ENCODE assay signal across 17 cellular contexts in genomic region chr1:25546193-25546592, GRCh38. TPM values are rescaled to one million over a fixed set of nuclear protein-coding genes. Genes with fewer than 3 reads are reported as not detected.
DNase-seq lines count a peak whose midpoint lies in the region; ATAC-seq, FAIRE-seq and TF ChIP-seq lines count a peak whose summit lies in the region.
"Had no signal": no experiment of that assay in that cellular context is flagged by ENCODE, and none has a peak within 500 bp of the region (broad histone marks: within the 10 kb centered on the region; RNA-seq: fewer than 3 reads in every experiment).

No MANE protein-coding gene starts in this region.

- TF ChIP-seq POLR2A in HepG2 (IDR thresholded peaks at IDR 0.05; ENCODE audit: insufficient read depth in 1 of 2, low read depth in 2 of 2, low read length in 2 of 2) (no peak), right lobe of liver (IDR thresholded peaks at IDR 0.05) (no peak), endothelial cell of umbilical vein (IDR thresholded peaks at IDR 0.05; ENCODE audit: low read depth, low read length) (no peak)

- no peak for TF ChIP-seq RAD21 in HepG2 (CRISPR knock-in tag; IDR thresholded peaks at IDR 0.05)

- H4K20me1 ChIP-seq in HepG2 (ENCODE audit: insufficient read depth, low read length) (no peaks in the 10 kb centered on the region), endothelial cell of umbilical vein (replicated peaks; ENCODE audit: control insufficient read depth, extremely low read depth, insufficient read depth, low read length) (no peaks in the 10 kb centered on the region)

- intact Hi-C loops in HepG2 (cut with micrococcal nuclease; ENCODE audit: unreplicated experiment) (no loop called here), right lobe of liver (cut with DNase I) (no loop called here), endothelial cell of umbilical vein (cut with micrococcal nuclease) (no loop called here), Calu3 (cut with micrococcal nuclease; ENCODE audit: unreplicated experiment) (no loop called here)

- H3K9ac ChIP-seq in HepG2 (ENCODE audit: insufficient read depth, low read depth, low read length) (no peak overlapping the region), endothelial cell of umbilical vein (replicated peaks; ENCODE audit: extremely low read depth, insufficient read depth, low read length) (no peak overlapping the region)
- H3K9ac ChIP-seq: SK-N-SH had no signal

- ATAC-seq in HepG2 (no peak), right lobe of liver (no peak), GM19452 (IDR thresholded peaks at IDR 0.05; ENCODE audit: unreplicated experiment) (no peak)
- ATAC-seq: HCT116 had no signal

- BruUV-seq in HepG2 (replicated peaks; lab: Mats Ljungman, UMichigan): no TSS peak
- no TSS peak for BruUV-seq in endothelial cell of umbilical vein (replicated peaks; lab: Mats Ljungman, UMichigan)
- BruUV-seq in Calu3 (replicated peaks; lab: Mats Ljungman, UMichigan): no TSS peak

- no peak overlapping the region for H3K4me3 Mint-ChIP-seq in Calu3 (ENCODE audit: low read depth, unreplicated experiment)

- H2AFZ ChIP-seq in HepG2 (ENCODE audit: low read length) (no peak overlapping the region), endothelial cell of umbilical vein (ENCODE audit: low read depth, low read length) (no peak overlapping the region)
- H2AFZ ChIP-seq: PC-9 had no signal

- H3K79me2 ChIP-seq in HepG2 (ENCODE audit: insufficient read depth, low read length) (no peaks in the 10 kb centered on the region), endothelial cell of umbilical vein (ENCODE audit: control insufficient read depth, insufficient read depth, low read length) (peaks cover 2% of the 10 kb centered on the region)

- H3K27me3 ChIP-seq in HepG2 (ENCODE audit: control insufficient read depth in 1 of 2, insufficient read depth in 2 of 2, low read length in 2 of 2) (no peaks in the 10 kb centered on the region), right lobe of liver (no peaks in the 10 kb centered on the region), endothelial cell of umbilical vein (ENCODE audit: control insufficient read depth in 2 of 2, insufficient read depth in 2 of 2, low read length in 2 of 2) (no peaks in the 10 kb centered on the region)

- H3K36me3 ChIP-seq in HepG2 (replicated peaks in 1 of 2; ENCODE audit: control insufficient read depth in 1 of 2, insufficient read depth in 2 of 2, low read length in 2 of 2) (no peaks in the 10 kb centered on the region), right lobe of liver (no peaks in the 10 kb centered on the region), endothelial cell of umbilical vein (ENCODE audit: control insufficient read depth in 2 of 2, extremely low read depth in 1 of 2, insufficient read depth in 2 of 2, low read length in 2 of 2) (no peaks in the 10 kb centered on the region)

- WGBS in HepG2 (ENCODE audit: low lambda C conversion rate): no CpG with 5 or more reads among the region's 1 CpG
- no CpG with 5 or more reads among the region's 1 CpG for WGBS in right lobe of liver (ENCODE audit: insufficient coverage, low coverage, low lambda C conversion rate, missing lambda C conversion rate)

- TF ChIP-seq EP300 in HepG2 (IDR thresholded peaks at IDR 0.05; ENCODE audit: low read depth in 2 of 2, low read length in 2 of 2): no peak
- no peak for TF ChIP-seq EP300 in HepG2 (CRISPR knock-in tag; IDR thresholded peaks at IDR 0.05; ENCODE audit: borderline replicate concordance)

- TF ChIP-seq CTCF in HepG2 (CRISPR knock-in tag; IDR thresholded peaks at IDR 0.05): no peak
- TF ChIP-seq CTCF in right lobe of liver (IDR thresholded peaks at IDR 0.05): no peak
- TF ChIP-seq CTCF in RWPE1 (conservative IDR thresholded peaks at IDR 0.05; ENCODE audit: low read depth): no peak
- TF ChIP-seq CTCF in endothelial cell of umbilical vein (IDR thresholded peaks at IDR 0.05; ENCODE audit: extremely low read depth in 1 of 2, insufficient read depth in 1 of 2, low read depth in 1 of 2, low read length in 2 of 2): no peak
- TF ChIP-seq CTCF in Calu3 (IDR thresholded peaks at IDR 0.05; ENCODE audit: unreplicated experiment): no peak

- dilution Hi-C loops in endothelial cell of umbilical vein (cut with MboI; ENCODE audit: extremely low pct_ligation_motif_present, low sequenced_read_pairs): no loop called here

- peaks cover 15% of the 10 kb centered on the region for H3K4me1 Mint-ChIP-seq in Calu3 (ENCODE audit: low read depth, unreplicated experiment)

- H3K9me3 Mint-ChIP-seq in Calu3 (ENCODE audit: low read depth, unreplicated experiment): no peaks in the 10 kb centered on the region

- CTCF ChIA-PET in HepG2 (lab: Yijun Ruan, JAX; ENCODE audit: low intra/inter-chr PET ratio, low total read pairs): no interaction called here
- CTCF ChIA-PET in RWPE1 (lab: Yijun Ruan, JAX): interaction anchor here (0.5 to 0.6 kb wide), 3 partner anchors 161 to 858 kb away, joined by 4 to 5 read pairs (median 5); no protein-coding TSS in a partner anchor
- CTCF ChIA-PET in endothelial cell of umbilical vein (lab: Charles Lee): interaction anchor here (0.6 kb wide), 1 partner anchor 27 kb away, joined by 3 read pairs; no protein-coding TSS in a partner anchor
- CTCF ChIA-PET in Calu3 (lab: Charles Lee): no interaction called here

- H3K9me1 ChIP-seq in endothelial cell of umbilical vein (replicated peaks; ENCODE audit: control insufficient read depth, extremely low read depth, insufficient read depth, low read length): no peaks in the 10 kb centered on the region

- H3K4me1 ChIP-seq in HepG2 (ENCODE audit: insufficient read depth, low read length) (peaks cover 73% of the 10 kb centered on the region), right lobe of liver (peaks cover 0 to 29% (median 9%) of the 10 kb centered on the region in 4 donors), endothelial cell of umbilical vein (ENCODE audit: control insufficient read depth, extremely low read depth, insufficient read depth, low read length) (peaks cover 33% of the 10 kb centered on the region)

- no peak for DNase-seq in HepG2 (ENCODE audit: low spot score)
- no peak for DNase-seq in right lobe of liver
- DNase-seq in RWPE1 (ENCODE audit: low spot score): no peak
- DNase-seq in endothelial cell of umbilical vein (ENCODE audit: low read depth, low spot score): no peak
- no peak for DNase-seq in stimulated activated CD4-positive, alpha-beta T cell treated with anti-CD3 and anti-CD28 coated beads, Interleukin-4, amount 100 ng/mL, for 4 hours
- DNase-seq in Calu3: no peak
- DNase-seq in T-helper 2 cell: no peak
- DNase-seq: DMS153, KBM-7, NCI-H1092 treated with DMSO at 0.1 percent for 48 hours, NCI-H1694 treated with DMSO at 0.1 percent for 48 hours, NCI-H345, NCI-H526 treated with DMSO at 0.1 percent for 48 hours, PC-9, SK-N-SH had no signal

- H3K27ac ChIP-seq in HepG2 (ENCODE audit: extremely low read length, insufficient read depth, low read length) (no peak overlapping the region), right lobe of liver (no peak overlapping the region), RWPE1 (peak overlapping the region; percentile 75), endothelial cell of umbilical vein (ENCODE audit: insufficient read depth, low read depth, low read length) (no peak overlapping the region)
- H3K27ac ChIP-seq: PC-9 had no signal

- H3K27ac Mint-ChIP-seq in Calu3 (ENCODE audit: unreplicated experiment): no peak overlapping the region

- no peaks in the 10 kb centered on the region for H3K27me3 Mint-ChIP-seq in Calu3 (ENCODE audit: unreplicated experiment)

- no peak overlapping the region for H3K4me3 ChIP-seq in HepG2 (replicated peaks in 1 of 3; ENCODE audit: insufficient read depth in 1 of 3, low read depth in 2 of 3, low read length in 3 of 3)
- H3K4me3 ChIP-seq in right lobe of liver: no peak overlapping the region
- H3K4me3 ChIP-seq in endothelial cell of umbilical vein (replicated peaks in 1 of 3; ENCODE audit: insufficient read depth in 1 of 3, low read depth in 1 of 3, low read length in 3 of 3): no peak overlapping the region
- H3K4me3 ChIP-seq: PC-9 had no signal

- FAIRE-seq in HepG2 (lab: Jason Lieb, UNC): no peak
- FAIRE-seq in endothelial cell of umbilical vein (lab: Jason Lieb, UNC): peak; percentile 35

- no peaks in the 10 kb centered on the region for H3K9me3 ChIP-seq in HepG2 (ENCODE audit: low read length)
- H3K9me3 ChIP-seq in right lobe of liver: no peaks in the 10 kb centered on the region
- no peaks in the 10 kb centered on the region for H3K9me3 ChIP-seq in endothelial cell of umbilical vein (replicated peaks; ENCODE audit: control insufficient read depth, insufficient read depth, low read length)
- H3K9me3 ChIP-seq: SK-N-SH had no signal

- H3K4me2 ChIP-seq in HepG2 (ENCODE audit: low read depth, low read length) (no peak overlapping the region; the same call in 1 of the 2 replicates), endothelial cell of umbilical vein (ENCODE audit: insufficient read depth, low read length) (no peak overlapping the region)

- H3K36me3 Mint-ChIP-seq in Calu3 (ENCODE audit: insufficient read depth, unreplicated experiment): peaks cover 3% of the 10 kb centered on the region

- POLR2A ChIA-PET in HepG2 (lab: Yijun Ruan, JAX) (no interaction called here), RWPE1 (lab: Yijun Ruan, JAX; ENCODE audit: low non-redundant PET) (no interaction called here), endothelial cell of umbilical vein (lab: Charles Lee) (no interaction called here)

- in situ Hi-C loops in HepG2 (cut with HindIII; ENCODE audit: extremely low pct_ligation_motif_present, low pct_unique_long_range_greater_than_20kb): no loop called here

RNA-seq across cellular contexts. Expression of gene LDLRAP1, which starts 2.8 kb away (rescaled TPM):
- total RNA-seq in HepG2 (2016; rRNA removed; fragmentation: Illumina TruSeq; extraction: Trizol) (6.3 and 7.2 TPM in 2 replicates), right lobe of liver (10 to 100 TPM; 15.3 to 24.3 (median 16.7) TPM), endothelial cell of umbilical vein (20.8 and 24.7 TPM in 2 replicates), Calu3 (2022) (8.3 and 12.2 TPM in 2 replicates)
- 1.6 and 1.8 TPM in 2 replicates for total RNA-seq in HepG2 (2016; cell fraction: cytosol; rRNA removed; fragmentation: Illumina TruSeq; extraction: Trizol; ENCODE audit: low read depth)
- 5.6 and 7.1 TPM in 2 replicates for total RNA-seq in HepG2 (2016; cell fraction: insoluble cytoplasmic fraction; rRNA removed; fragmentation: Illumina TruSeq; extraction: Trizol)
- total RNA-seq in HepG2 (2016; cell fraction: membrane; rRNA removed; fragmentation: Illumina TruSeq; extraction: Trizol): 5.1 and 6.4 TPM in 2 replicates
- 4.2 and 4.7 TPM in 2 replicates for total RNA-seq in HepG2 (2016; cell fraction: nucleus; rRNA removed; fragmentation: Illumina TruSeq; extraction: Trizol)
- polyA plus RNA-seq in HepG2 (2011; rRNA removed) (12.1 and 13.7 TPM in 2 replicates), endothelial cell of umbilical vein (23.1 and 23.6 TPM in 2 replicates)
- polyA plus RNA-seq in HepG2 (2011; cell fraction: cytosol; rRNA removed): 9.5 and 10.4 TPM in 2 replicates
- polyA plus RNA-seq in HepG2 (2011; cell fraction: nucleus; rRNA removed): 22.0 and 26.7 TPM in 2 replicates
- polyA plus RNA-seq in HepG2 (2012): 7.7 and 7.8 TPM in 2 replicates
- polyA plus RNA-seq in HepG2 (2016; cell fraction: cytosol; fragmentation: Illumina TruSeq; extraction: Trizol; ENCODE audit: low read depth): 1.6 and 1.8 TPM in 2 replicates
- 7.0 and 8.1 TPM in 2 replicates for polyA plus RNA-seq in HepG2 (2016; cell fraction: insoluble cytoplasmic fraction; fragmentation: Illumina TruSeq; extraction: Trizol; ENCODE audit: low read depth)
- polyA plus RNA-seq in HepG2 (2016; cell fraction: membrane; fragmentation: Illumina TruSeq; extraction: Trizol; ENCODE audit: low read depth): 4.6 and 4.8 TPM in 2 replicates
- polyA plus RNA-seq in HepG2 (2016; cell fraction: nucleus; fragmentation: Illumina TruSeq; extraction: Trizol; ENCODE audit: insufficient read depth, low read depth): 12.0 and 13.6 TPM in 2 replicates
- 12.3 and 19.3 TPM in 2 replicates for polyA minus RNA-seq in HepG2 (2011; rRNA and poly(A)+ RNA removed; ENCODE audit: low replicate concordance)
- 6.8 and 10.5 TPM in 2 replicates for polyA minus RNA-seq in HepG2 (2011; cell fraction: cytosol; rRNA and poly(A)+ RNA removed)
- 6.1 and 6.2 TPM in 2 replicates for polyA minus RNA-seq in HepG2 (2011; cell fraction: nucleus; rRNA and poly(A)+ RNA removed)
- polyA plus RNA-seq in endothelial cell of umbilical vein (2011; cell fraction: cytosol; rRNA removed): 22.0 and 22.9 TPM in 2 replicates
- polyA plus RNA-seq in endothelial cell of umbilical vein (2011; cell fraction: nucleus; rRNA removed): 27.0 and 29.1 TPM in 2 replicates
- 13.5 and 14.5 TPM in 2 replicates for polyA plus RNA-seq in endothelial cell of umbilical vein (2012)
- 19.0 and 19.5 TPM in 2 replicates for polyA minus RNA-seq in endothelial cell of umbilical vein
- 12.2 TPM for polyA minus RNA-seq in endothelial cell of umbilical vein (2011; cell fraction: cytosol; rRNA and poly(A)+ RNA removed)
- polyA minus RNA-seq in endothelial cell of umbilical vein (2011; cell fraction: nucleus; rRNA and poly(A)+ RNA removed): 8.3 and 8.6 TPM in 2 replicates

Comparison
In these comparisons a context has a peak if more than half of its experiments do, and no peak if none do; other contexts are left out.
1. CTCF ChIA-PET loops: an anchor here in RWPE1 (0.5 to 0.6 kb wide) and endothelial cell of umbilical vein (0.6 kb wide); none called in HepG2 and Calu3.